25 cellular contexts compared by ENCODE assay signal in the genomic region with DNA sequence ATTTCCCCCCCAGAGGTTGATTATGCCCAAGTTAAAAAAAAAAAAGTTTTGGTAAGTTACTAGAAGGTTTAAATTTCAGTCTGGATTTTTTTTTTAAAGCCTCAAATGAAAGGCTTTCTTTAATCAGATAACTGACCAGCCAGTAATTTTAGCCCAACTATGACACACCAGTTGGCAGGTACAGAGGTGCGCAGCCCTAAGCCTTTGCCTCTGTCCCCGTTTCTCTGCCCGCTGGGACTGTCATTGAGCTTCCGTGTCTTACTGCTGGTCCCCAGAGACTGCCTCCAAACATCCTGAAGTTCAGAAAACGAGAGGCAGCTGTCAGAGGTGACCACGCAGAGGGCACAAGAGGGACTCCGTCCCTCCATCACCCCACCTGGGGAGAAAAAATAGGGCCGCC.
DNase-seq lines count a peak whose midpoint lies in the region; TF ChIP-seq lines count a peak whose summit lies in the region.
"Had no signal": no experiment of that assay in that cellular context is flagged by ENCODE, and none has a peak within 500 bp of the region (broad histone marks: within the 10 kb centered on the region; RNA-seq: fewer than 3 reads in every experiment).

No MANE protein-coding gene starts in this region.

- CTCF ChIA-PET in activated naive CD4-positive, alpha-beta T cell treated with anti-CD3 and anti-CD28 coated beads for 36 hours (lab: Charles Lee), result no interaction called here

- H3K9me3 Mint-ChIP-seq in nephron progenitor cell, result no peaks in the 10 kb centered on the region
- H3K9me3 Mint-ChIP-seq in activated naive CD4-positive, alpha-beta T cell treated with anti-CD3 and anti-CD28 coated beads for 36 hours, result no peaks in the 10 kb centered on the region
- H3K9me3 Mint-ChIP-seq: CD8-positive, alpha-beta memory T cell; memory B cell; stimulated activated memory B cell treated with anti-CD40 and anti-IgM and Interleukin-4, amounts not matched to agents 10 μg/mL and 1 μg/mL and 100 μg/mL, for 72 hours had no signal

- H3K9me2 ChIP-seq in Loucy (replicated peaks; ENCODE audit: low read depth, low read length), result no peaks in the 10 kb centered on the region

- intact Hi-C loops in activated naive CD4-positive, alpha-beta T cell treated with anti-CD3 and anti-CD28 coated beads for 36 hours (cut with micrococcal nuclease), result no loop called here

- no peaks in the 10 kb centered on the region for H4K20me1 ChIP-seq in Loucy (ENCODE audit: insufficient read depth, low read length, poor library complexity, severe bottlenecking)

- H3K79me2 ChIP-seq in Loucy (ENCODE audit: insufficient read depth, low read length), result no peaks in the 10 kb centered on the region

- no peaks in the 10 kb centered on the region for H3K36me3 Mint-ChIP-seq in nephron progenitor cell (ENCODE audit: low read depth)
- H3K36me3 Mint-ChIP-seq in activated naive CD4-positive, alpha-beta T cell treated with anti-CD3 and anti-CD28 coated beads for 36 hours (ENCODE audit: low read depth), result no peaks in the 10 kb centered on the region
- H3K36me3 Mint-ChIP-seq: CD8-positive, alpha-beta memory T cell; memory B cell; naive B cell; stimulated activated memory B cell treated with anti-CD40 and anti-IgM and Interleukin-4, amounts not matched to agents 10 μg/mL and 1 μg/mL and 100 μg/mL, for 72 hours had no signal

- H3K4me2 ChIP-seq in Loucy (ENCODE audit: low read depth, low read length, poor library complexity, severe bottlenecking) (peak overlapping the region; percentile 21), skeletal muscle satellite cell (ENCODE audit: low read length) (peak overlapping the region; percentile 42)

- H2AFZ ChIP-seq in Loucy (ENCODE audit: low read length), result no peak overlapping the region

- peak overlapping the region; percentile 98 for H3K27ac Mint-ChIP-seq in nephron progenitor cell
- H3K27ac Mint-ChIP-seq in activated naive CD4-positive, alpha-beta T cell treated with anti-CD3 and anti-CD28 coated beads for 36 hours, result no peak overlapping the region
- H3K27ac Mint-ChIP-seq: memory B cell; naive B cell; progenitor cell of endocrine pancreas; stimulated activated memory B cell treated with anti-CD40 and anti-IgM and Interleukin-4, amounts not matched to agents 10 μg/mL and 1 μg/mL and 100 μg/mL, for 72 hours had no signal

- in situ Hi-C loops in ACHN (cut with HindIII; ENCODE audit: low pct_ligation_motif_present, low pct_unique_long_range_greater_than_20kb, low sequenced_read_pairs), result no loop called here

- H3K9me3 ChIP-seq in Loucy (ENCODE audit: insufficient read depth, low read depth, low read length) (no peaks in the 10 kb centered on the region), skeletal muscle satellite cell (replicated peaks; ENCODE audit: low read length) (no peaks in the 10 kb centered on the region)
- H3K9me3 ChIP-seq: breast epithelium, colonic mucosa, suprapubic skin, uterus had no signal

- H3K4me3 ChIP-seq in Loucy (ENCODE audit: low read length, poor library complexity, severe bottlenecking) (no peak overlapping the region), skeletal muscle satellite cell (ENCODE audit: low read length) (no peak overlapping the region)
- H3K4me3 ChIP-seq: breast epithelium, colonic mucosa, SK-N-MC, suprapubic skin, uterus had no signal

- TF ChIP-seq CTCF in Loucy (conservative IDR thresholded peaks at IDR 0.05; ENCODE audit: low read length) (no peak), nephron progenitor cell (IDR thresholded peaks at IDR 0.05) (no peak)

- no peak overlapping the region for H3K9ac ChIP-seq in Loucy (ENCODE audit: low read depth, low read length, poor library complexity, severe bottlenecking)
- peak overlapping the region; percentile 11 for H3K9ac ChIP-seq in skeletal muscle satellite cell (ENCODE audit: low read depth, low read length)

- H3K27me3 ChIP-seq in Loucy (ENCODE audit: insufficient read depth, low read length, poor library complexity, severe bottlenecking), result no peaks in the 10 kb centered on the region
- peaks cover 40% of the 10 kb centered on the region for H3K27me3 ChIP-seq in skeletal muscle satellite cell (ENCODE audit: control insufficient read depth, insufficient read depth, low read length)
- H3K27me3 ChIP-seq: breast epithelium, colonic mucosa, uterus had no signal

- H3K4me1 Mint-ChIP-seq in nephron progenitor cell, result peaks cover 74% of the 10 kb centered on the region
- no peaks in the 10 kb centered on the region for H3K4me1 Mint-ChIP-seq in activated naive CD4-positive, alpha-beta T cell treated with anti-CD3 and anti-CD28 coated beads for 36 hours (ENCODE audit: low read depth)
- H3K4me1 Mint-ChIP-seq: CD8-positive, alpha-beta memory T cell; naive B cell; stimulated activated memory B cell treated with anti-CD40 and anti-IgM and Interleukin-4, amounts not matched to agents 10 μg/mL and 1 μg/mL and 100 μg/mL, for 72 hours had no signal

- no peaks in the 10 kb centered on the region for H3F3A ChIP-seq in Loucy (ENCODE audit: low read depth)

- DNase-seq in NCI-H69 (lab: John Stamatoyannopoulos, UW), result peak; percentile 27
- no peak for DNase-seq in nephron progenitor cell
- no peak for DNase-seq in NCI-H187 (lab: John Stamatoyannopoulos, UW)
- no peak for DNase-seq in ACHN
- DNase-seq in activated naive CD4-positive, alpha-beta T cell treated with anti-CD3 and anti-CD28 coated beads for 36 hours, result no peak
- DNase-seq: activated CD4-positive, alpha-beta T cell treated with anti-CD3 and anti-CD28 coated beads, Interleukin-2, amount 50 U/mL, for 48 hours; activated gamma-delta T cell; CD8-positive, alpha-beta memory T cell; colonic mucosa; DMS79; Karpas-422; left cardiac atrium; naive B cell; NCI-H2171; NCI-H524 treated with DMSO at 0.1 percent for 48 hours; small intestine; uterus had no signal

- peak overlapping the region; percentile 52 for H3K4me3 Mint-ChIP-seq in nephron progenitor cell
- H3K4me3 Mint-ChIP-seq in activated naive CD4-positive, alpha-beta T cell treated with anti-CD3 and anti-CD28 coated beads for 36 hours, result no peak overlapping the region
- H3K4me3 Mint-ChIP-seq: CD8-positive, alpha-beta memory T cell; memory B cell; naive B cell; stimulated activated memory B cell treated with anti-CD40 and anti-IgM and Interleukin-4, amounts not matched to agents 10 μg/mL and 1 μg/mL and 100 μg/mL, for 72 hours had no signal

- H3K4me1 ChIP-seq in Loucy (ENCODE audit: insufficient read depth, low read length, poor library complexity, severe bottlenecking) (peaks cover 15% of the 10 kb centered on the region), skeletal muscle satellite cell (ENCODE audit: control insufficient read depth, insufficient read depth, low read length) (peaks cover 20% of the 10 kb centered on the region)
- H3K4me1 ChIP-seq: breast epithelium, colonic mucosa, suprapubic skin had no signal

- H3K36me3 ChIP-seq in Loucy (ENCODE audit: insufficient read depth, low read length) (no peaks in the 10 kb centered on the region), skeletal muscle satellite cell (ENCODE audit: insufficient read depth, low read length) (no peaks in the 10 kb centered on the region)
- H3K36me3 ChIP-seq: breast epithelium, colonic mucosa, suprapubic skin, uterus had no signal

- no peaks in the 10 kb centered on the region for H3K27me3 Mint-ChIP-seq in nephron progenitor cell (ENCODE audit: low read depth, poor library complexity)
- peaks cover 26% of the 10 kb centered on the region for H3K27me3 Mint-ChIP-seq in activated naive CD4-positive, alpha-beta T cell treated with anti-CD3 and anti-CD28 coated beads for 36 hours (ENCODE audit: low read depth)
